ENCODE assay signal across 1 cellular context in the genomic region with DNA sequence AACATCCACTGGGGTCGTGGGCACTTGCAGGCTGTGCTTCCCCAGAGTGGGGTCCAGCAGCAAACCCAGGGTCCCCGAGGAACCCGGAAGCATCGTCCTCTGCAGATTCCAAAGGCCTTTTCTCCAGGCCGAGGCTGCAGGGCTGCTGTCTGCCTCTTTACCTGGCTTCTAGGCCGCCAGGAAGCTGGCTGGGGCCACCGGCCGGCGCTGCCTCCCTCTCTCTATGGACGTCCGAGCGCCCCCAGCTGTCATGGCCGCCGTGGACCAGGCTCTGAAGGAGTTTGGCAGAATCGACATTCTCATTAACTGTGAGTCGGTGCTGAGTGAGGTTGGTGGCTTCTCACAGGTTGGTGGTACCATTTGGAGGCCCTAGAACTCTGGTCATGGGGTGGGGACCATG.
TF ChIP-seq lines count a peak whose summit lies in the region.

No MANE protein-coding gene starts in this region.

TF ChIP-seq in K562, 482 proteins besides CTCF, POLR2A, EP300 and RAD21:
- TF ChIP-seq, protein P1, sequence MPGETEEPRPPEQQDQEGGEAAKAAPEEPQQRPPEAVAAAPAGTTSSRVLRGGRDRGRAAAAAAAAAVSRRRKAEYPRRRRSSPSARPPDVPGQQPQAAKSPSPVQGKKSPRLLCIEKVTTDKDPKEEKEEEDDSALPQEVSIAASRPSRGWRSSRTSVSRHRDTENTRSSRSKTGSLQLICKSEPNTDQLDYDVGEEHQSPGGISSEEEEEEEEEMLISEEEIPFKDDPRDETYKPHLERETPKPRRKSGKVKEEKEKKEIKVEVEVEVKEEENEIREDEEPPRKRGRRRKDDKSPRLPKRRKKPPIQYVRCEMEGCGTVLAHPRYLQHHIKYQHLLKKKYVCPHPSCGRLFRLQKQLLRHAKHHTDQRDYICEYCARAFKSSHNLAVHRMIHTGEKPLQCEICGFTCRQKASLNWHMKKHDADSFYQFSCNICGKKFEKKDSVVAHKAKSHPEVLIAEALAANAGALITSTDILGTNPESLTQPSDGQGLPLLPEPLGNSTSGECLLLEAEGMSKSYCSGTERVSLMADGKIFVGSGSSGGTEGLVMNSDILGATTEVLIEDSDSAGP (CRISPR knock-in tag; IDR thresholded peaks at IDR 0.05): no peak
- TF ChIP-seq, protein P2, sequence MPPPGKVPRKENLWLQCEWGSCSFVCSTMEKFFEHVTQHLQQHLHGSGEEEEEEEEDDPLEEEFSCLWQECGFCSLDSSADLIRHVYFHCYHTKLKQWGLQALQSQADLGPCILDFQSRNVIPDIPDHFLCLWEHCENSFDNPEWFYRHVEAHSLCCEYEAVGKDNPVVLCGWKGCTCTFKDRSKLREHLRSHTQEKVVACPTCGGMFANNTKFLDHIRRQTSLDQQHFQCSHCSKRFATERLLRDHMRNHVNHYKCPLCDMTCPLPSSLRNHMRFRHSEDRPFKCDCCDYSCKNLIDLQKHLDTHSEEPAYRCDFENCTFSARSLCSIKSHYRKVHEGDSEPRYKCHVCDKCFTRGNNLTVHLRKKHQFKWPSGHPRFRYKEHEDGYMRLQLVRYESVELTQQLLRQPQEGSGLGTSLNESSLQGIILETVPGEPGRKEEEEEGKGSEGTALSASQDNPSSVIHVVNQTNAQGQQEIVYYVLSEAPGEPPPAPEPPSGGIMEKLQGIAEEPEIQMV (tag; conservative IDR thresholded peaks at IDR 0.05; ENCODE audit: low read depth): no peak
- TF ChIP-seq, protein P3, sequence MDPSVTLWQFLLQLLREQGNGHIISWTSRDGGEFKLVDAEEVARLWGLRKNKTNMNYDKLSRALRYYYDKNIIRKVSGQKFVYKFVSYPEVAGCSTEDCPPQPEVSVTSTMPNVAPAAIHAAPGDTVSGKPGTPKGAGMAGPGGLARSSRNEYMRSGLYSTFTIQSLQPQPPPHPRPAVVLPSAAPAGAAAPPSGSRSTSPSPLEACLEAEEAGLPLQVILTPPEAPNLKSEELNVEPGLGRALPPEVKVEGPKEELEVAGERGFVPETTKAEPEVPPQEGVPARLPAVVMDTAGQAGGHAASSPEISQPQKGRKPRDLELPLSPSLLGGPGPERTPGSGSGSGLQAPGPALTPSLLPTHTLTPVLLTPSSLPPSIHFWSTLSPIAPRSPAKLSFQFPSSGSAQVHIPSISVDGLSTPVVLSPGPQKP (CRISPR knock-in tag; IDR thresholded peaks at IDR 0.05): no peak
- TF ChIP-seq, protein P4, sequence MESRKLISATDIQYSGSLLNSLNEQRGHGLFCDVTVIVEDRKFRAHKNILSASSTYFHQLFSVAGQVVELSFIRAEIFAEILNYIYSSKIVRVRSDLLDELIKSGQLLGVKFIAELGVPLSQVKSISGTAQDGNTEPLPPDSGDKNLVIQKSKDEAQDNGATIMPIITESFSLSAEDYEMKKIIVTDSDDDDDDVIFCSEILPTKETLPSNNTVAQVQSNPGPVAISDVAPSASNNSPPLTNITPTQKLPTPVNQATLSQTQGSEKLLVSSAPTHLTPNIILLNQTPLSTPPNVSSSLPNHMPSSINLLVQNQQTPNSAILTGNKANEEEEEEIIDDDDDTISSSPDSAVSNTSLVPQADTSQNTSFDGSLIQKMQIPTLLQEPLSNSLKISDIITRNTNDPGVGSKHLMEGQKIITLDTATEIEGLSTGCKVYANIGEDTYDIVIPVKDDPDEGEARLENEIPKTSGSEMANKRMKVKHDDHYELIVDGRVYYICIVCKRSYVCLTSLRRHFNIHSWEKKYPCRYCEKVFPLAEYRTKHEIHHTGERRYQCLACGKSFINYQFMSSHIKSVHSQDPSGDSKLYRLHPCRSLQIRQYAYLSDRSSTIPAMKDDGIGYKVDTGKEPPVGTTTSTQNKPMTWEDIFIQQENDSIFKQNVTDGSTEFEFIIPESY (CRISPR knock-in tag; IDR thresholded peaks at IDR 0.05): peak; percentile 79
- TF ChIP-seq SIN3A (IDR thresholded peaks at IDR 0.05; ENCODE audit: borderline replicate concordance in 2 of 2, control insufficient read depth in 1 of 2, low read depth in 2 of 2, low read length in 2 of 2): no peak
- peak in 1 of 3 experiments; percentile 65 for TF ChIP-seq YY1 (IDR thresholded peaks at IDR 0.05; ENCODE audit: borderline replicate concordance in 1 of 3, control insufficient read depth in 1 of 3, extremely low read depth in 1 of 3, insufficient read depth in 3 of 3, insufficient read length in 1 of 3, insufficient replicate concordance in 2 of 3, low read depth in 1 of 3, low read length in 2 of 3)
- 0 out of 2 replicates have a peak, but pooled peaks have one; percentile 5 for TF ChIP-seq RBFOX2 (IDR thresholded peaks at IDR 0.05; ENCODE audit: low read depth, low read length)
